In genomic region chr5:175385691-175386360, GRCh38 we compare ENCODE assay signal across 15 cellular contexts. TPM values are rescaled to one million over a fixed set of nuclear protein-coding genes. Genes with fewer than 3 reads are reported as not detected.
A peak's percentile ranks its signal among the peaks of the same experiment; 100 is the strongest.
DNase-seq lines count a peak whose midpoint lies in the region; ATAC-seq and TF ChIP-seq lines count a peak whose summit lies in the region.
"Had no signal": no experiment of that assay in that cellular context is flagged by ENCODE, and none has a peak within 500 bp of the region (broad histone marks: within the 10 kb centered on the region; RNA-seq: fewer than 3 reads in every experiment).

No MANE protein-coding gene starts in this region.

- peak; percentile 97 for DNase-seq in DMS53 (lab: John Stamatoyannopoulos, UW)
- DNase-seq in NCI-H1417 (lab: John Stamatoyannopoulos, UW): peak; percentile 44 to 88 (median 77)
- DNase-seq in PC-3: peak; percentile 85
- DNase-seq in left lung: no peak
- DNase-seq in stimulated activated naive CD8-positive, alpha-beta T cell treated with anti-CD3 and anti-CD28 coated beads, Interleukin-15, Interleukin-2, amounts not matched to agents 100 U/mL and 50 U/mL, for 24 hours: no peak
- DNase-seq in stomach: no peak
- DNase-seq in occipital lobe (lab: John Stamatoyannopoulos, UW): no peak
- DNase-seq: activated CD8-positive, alpha-beta memory T cell treated with anti-CD3 and anti-CD28 coated beads, Interleukin-2, amount 50 U/mL, for 48 hours; hypothalamus; nephron progenitor cell; sigmoid colon; stimulated activated naive B cell treated with anti-CD40 and anti-IgM and Interleukin-4, amounts not matched to agents 10 μg/mL and 1 μg/mL and 100 μg/mL, for 72 hours had no signal

- TF ChIP-seq EP300 in stomach (IDR thresholded peaks at IDR 0.05): no peak

- no peaks in the 10 kb centered on the region for H4K20me1 ChIP-seq in PC-3 (ENCODE audit: low read length)

- no peaks in the 10 kb centered on the region for H3F3A ChIP-seq in PC-3 (ENCODE audit: low read length, unreplicated experiment)

- peak overlapping the region; percentile 69 for H3K9ac ChIP-seq in PC-3 (ENCODE audit: low read length)

- TF ChIP-seq CTCF in PC-3 (conservative IDR thresholded peaks at IDR 0.05; ENCODE audit: low read depth, low read length): no peak
- no peak for TF ChIP-seq CTCF in left lung (IDR thresholded peaks at IDR 0.05)
- TF ChIP-seq CTCF in stomach (IDR thresholded peaks at IDR 0.05): no peak

- no peaks in the 10 kb centered on the region for H3K9me2 ChIP-seq in PC-3 (replicated peaks; ENCODE audit: low read length)

- 58 to 65% (median 59%) methylated on average over 9 of the region's 9 CpGs for WGBS in stomach, 5 donors

- H3K9me3 ChIP-seq in PC-3 (ENCODE audit: low read length) (no peaks in the 10 kb centered on the region), left lung (no peaks in the 10 kb centered on the region), stomach (no peaks in the 10 kb centered on the region)
- H3K9me3 ChIP-seq: sigmoid colon, vagina had no signal

- peaks cover 47% of the 10 kb centered on the region for H3K4me1 ChIP-seq in PC-3 (ENCODE audit: insufficient read depth, low read length)
- H3K4me1 ChIP-seq in left lung: no peaks in the 10 kb centered on the region
- no peaks in the 10 kb centered on the region for H3K4me1 ChIP-seq in stomach
- H3K4me1 ChIP-seq: sigmoid colon, vagina had no signal

- H2AFZ ChIP-seq in PC-3 (ENCODE audit: low read length): no peak overlapping the region

- no peaks in the 10 kb centered on the region for H3K79me2 ChIP-seq in PC-3 (ENCODE audit: low read length)

- no peak for ATAC-seq in PC-3
- ATAC-seq in left lung: peak; percentile 62
- no peak for ATAC-seq in GM19035 (IDR thresholded peaks at IDR 0.05; ENCODE audit: unreplicated experiment)
- no peak for ATAC-seq in stimulated activated naive CD8-positive, alpha-beta T cell treated with anti-CD3 and anti-CD28 coated beads, Interleukin-15, Interleukin-2, amounts not matched to agents 100 U/mL and 50 U/mL, for 24 hours
- ATAC-seq: stimulated activated naive B cell treated with anti-CD40 and anti-IgM and Interleukin-4, amounts not matched to agents 10 μg/mL and 1 μg/mL and 100 μg/mL, for 72 hours had no signal

- BruUV-seq in PC-3 (replicated peaks; lab: Mats Ljungman, UMichigan): no TSS peak

- H3K4me3 ChIP-seq in PC-3 (ENCODE audit: low read length) (peak overlapping the region; percentile 42; the same call in 1 of the 2 replicates), left lung (no peak overlapping the region), stomach (no peak overlapping the region)
- H3K4me3 ChIP-seq: sigmoid colon, vagina had no signal

- H3K27ac ChIP-seq in PC-3 (ENCODE audit: low read length): peak overlapping the region; percentile 94
- no peak overlapping the region for H3K27ac ChIP-seq in left lung
- H3K27ac ChIP-seq in stomach: no peak overlapping the region
- H3K27ac ChIP-seq: C4-2B, sigmoid colon, vagina had no signal

- CTCF ChIA-PET in PC-3 (lab: Charles Lee): no interaction called here

- POLR2A ChIA-PET in PC-3 (lab: Charles Lee; ENCODE audit: unreplicated experiment): no interaction called here

- intact Hi-C loops in PC-3 (cut with micrococcal nuclease): no loop called here
- intact Hi-C loops in left lung (cut with DNase I): no loop called here
- intact Hi-C loops in stomach (cut with DNase I; ENCODE audit: low total_unique reads): no loop called here

- TF ChIP-seq POLR2A in stomach (IDR thresholded peaks at IDR 0.05): no peak

- no peaks in the 10 kb centered on the region for H3K27me3 ChIP-seq in PC-3 (ENCODE audit: low read length)
- H3K27me3 ChIP-seq in left lung: no peaks in the 10 kb centered on the region
- no peaks in the 10 kb centered on the region for H3K27me3 ChIP-seq in stomach
- H3K27me3 ChIP-seq: sigmoid colon, vagina had no signal

- H3K4me2 ChIP-seq in PC-3 (ENCODE audit: low read length): peak overlapping the region; percentile 81

- H3K36me3 ChIP-seq in PC-3 (ENCODE audit: low read depth, low read length): no peaks in the 10 kb centered on the region
- H3K36me3 ChIP-seq in left lung: no peaks in the 10 kb centered on the region
- no peaks in the 10 kb centered on the region for H3K36me3 ChIP-seq in stomach
- H3K36me3 ChIP-seq: sigmoid colon, vagina had no signal

RNA-seq across cellular contexts. Expression of gene DRD1, which starts 58.2 kb away (rescaled TPM):
- not detected in 2 replicates for total RNA-seq in PC-3 (2014; rRNA removed)
- total RNA-seq in left lung: under 1 TPM; 0.17 to 0.37 TPM
- under 1 TPM in 1 of 5 donors, not detected in 4; 0.55 TPM for total RNA-seq in stomach
- polyA plus RNA-seq in stomach: under 1 TPM in 1 of 3 donors, not detected in 2; 0.08 TPM
- total RNA-seq in occipital lobe: 6.1 TPM
- total RNA-seq: sigmoid colon, vagina had no signal

Comparison
In these comparisons a context has a peak if more than half of its experiments do, and no peak if none do; other contexts are left out.
1. DNase-seq: peak in DMS53 (single experiment), NCI-H1417 (3 of 3) and PC-3 (single experiment); none in left lung (0 of 2), stimulated activated naive CD8-positive, alpha-beta T cell treated with anti-CD3 and anti-CD28 coated beads, Interleukin-15, Interleukin-2, amounts not matched to agents 100 U/mL and 50 U/mL, for 24 hours (single experiment), stomach (single experiment) and occipital lobe (single experiment).